21 cellular contexts compared by ENCODE assay signal in the genomic region with DNA sequence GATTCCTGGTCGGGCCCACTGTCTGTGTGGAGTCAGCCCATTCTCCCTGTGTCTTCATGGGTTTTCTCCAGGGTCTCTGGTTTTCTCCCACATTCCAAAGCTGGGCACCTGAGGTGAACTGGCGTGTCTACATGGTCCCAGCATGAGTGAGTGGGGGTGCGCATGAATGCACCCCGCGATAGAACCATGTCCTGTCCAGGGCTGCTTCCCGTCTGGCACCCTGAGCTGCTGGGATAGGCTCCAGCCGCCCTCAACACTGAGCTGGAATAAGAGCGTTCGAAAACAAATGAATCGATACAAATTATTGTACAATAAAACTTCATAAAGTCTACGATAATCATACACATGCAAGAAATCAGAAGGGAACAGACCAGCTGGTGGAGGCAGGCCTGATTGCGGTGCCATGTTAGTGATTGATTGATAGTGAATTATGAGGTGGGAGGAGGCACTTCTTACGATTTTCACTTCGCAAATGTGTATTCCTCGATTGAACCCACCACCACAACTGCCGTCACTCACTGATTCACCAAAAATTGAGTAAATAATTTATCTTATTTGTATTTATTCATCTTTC.
"Had no signal": no experiment of that assay in that cellular context is flagged by ENCODE, and none has a peak within 500 bp of the region (broad histone marks: within the 10 kb centered on the region; RNA-seq: fewer than 3 reads in every experiment).

No MANE protein-coding gene starts in this region.

- H3K9me3 ChIP-seq: heart left ventricle, lower lobe of right lung, psoas muscle, sigmoid colon, testis, tibial nerve, upper lobe of right lung, vagina had no signal

- H3K9me3 Mint-ChIP-seq: naive B cell; nephron; stimulated activated naive CD8-positive, alpha-beta T cell treated with anti-CD3 and anti-CD28 coated beads, Interleukin-15, Interleukin-2, amounts not matched to agents 100 ng/mL and 50 ng/mL, for 24 hours had no signal

- H3K4me1 ChIP-seq: lower lobe of right lung, psoas muscle, sigmoid colon, testis, tibial nerve, upper lobe of right lung, vagina had no signal

- H3K27me3 Mint-ChIP-seq: naive B cell; stimulated activated naive CD8-positive, alpha-beta T cell treated with anti-CD3 and anti-CD28 coated beads, Interleukin-15, Interleukin-2, amounts not matched to agents 100 ng/mL and 50 ng/mL, for 24 hours had no signal

- ATAC-seq: esophagus mucosa, left lobe of liver, lower lobe of right lung, psoas muscle, upper lobe of right lung had no signal

- H3K27me3 ChIP-seq: dorsolateral prefrontal cortex, heart left ventricle, sigmoid colon, testis, tibial nerve, upper lobe of right lung, vagina had no signal

- H3K27ac ChIP-seq: dorsolateral prefrontal cortex, lower lobe of right lung, psoas muscle, sigmoid colon, skin epidermis, testis, tibial nerve, upper lobe of right lung, vagina had no signal

- H3K27ac Mint-ChIP-seq: nephron; stimulated activated naive CD8-positive, alpha-beta T cell treated with anti-CD3 and anti-CD28 coated beads, Interleukin-15, Interleukin-2, amounts not matched to agents 100 ng/mL and 50 ng/mL, for 24 hours had no signal

- H3K4me3 Mint-ChIP-seq: nephron; stimulated activated naive CD8-positive, alpha-beta T cell treated with anti-CD3 and anti-CD28 coated beads, Interleukin-15, Interleukin-2, amounts not matched to agents 100 ng/mL and 50 ng/mL, for 24 hours had no signal

- DNase-seq: cerebellar nuclear complex; dorsolateral prefrontal cortex; effector CD8-positive, alpha-beta T cell; hypothalamus; lower lobe of right lung; naive B cell; occipital lobe; psoas muscle; retina; sigmoid colon; stimulated activated CD4-positive, alpha-beta T cell treated with anti-CD3 and anti-CD28 coated beads, Interleukin-12 subunit alpha, Interleukin-12 subunit beta, amount 100 ng/mL, for 4 hours; testis; upper lobe of right lung had no signal

- H3K4me3 ChIP-seq: dorsolateral prefrontal cortex, heart left ventricle, lower lobe of right lung, psoas muscle, sigmoid colon, skin epidermis, testis, tibial nerve, upper lobe of right lung, vagina had no signal
